ENCODE assay signal across 1 cellular context in genomic region chr10:4981722-4982471, GRCh38.
TF ChIP-seq lines count a peak whose summit lies in the region.

No MANE protein-coding gene starts in this region.

TF ChIP-seq in HepG2, 621 proteins besides CTCF, POLR2A, EP300 and RAD21 (continued from another document and continues in another):
- no peak for TF ChIP-seq ZNF18 (CRISPR knock-in tag; IDR thresholded peaks at IDR 0.05; ENCODE audit: insufficient replicate concordance)
- no peak for TF ChIP-seq CCAR2 (optimal IDR thresholded peaks at IDR 0.05; ENCODE audit: low read depth, low read length)
- peak; percentile 56; the same call in 1 of the 2 replicates for TF ChIP-seq ZGPAT (CRISPR knock-in tag; IDR thresholded peaks at IDR 0.05)
- peak; percentile 87 for TF ChIP-seq ZNF142 (CRISPR knock-in tag; IDR thresholded peaks at IDR 0.05)
- no peak for TF ChIP-seq E2F5 (CRISPR knock-in tag; conservative IDR thresholded peaks at IDR 0.05)
- peak; percentile 27 for TF ChIP-seq SRSF1 (optimal IDR thresholded peaks at IDR 0.05; ENCODE audit: low read depth, low read length)
- TF ChIP-seq ZKSCAN8 (CRISPR knock-in tag; IDR thresholded peaks at IDR 0.05; ENCODE audit: borderline replicate concordance): no peak
- TF ChIP-seq ZNF75D (CRISPR knock-in tag; IDR thresholded peaks at IDR 0.05; ENCODE audit: borderline replicate concordance): no peak
- peak; percentile 37; the same call in 1 of the 2 replicates for TF ChIP-seq MYC (CRISPR knock-in tag; IDR thresholded peaks at IDR 0.05; ENCODE audit: borderline replicate concordance)
- TF ChIP-seq ETV5 (CRISPR knock-in tag; IDR thresholded peaks at IDR 0.05; ENCODE audit: borderline replicate concordance): no peak
- TF ChIP-seq MNT (IDR thresholded peaks at IDR 0.05): no peak
- no peak for TF ChIP-seq ZNF543 (CRISPR knock-in tag; IDR thresholded peaks at IDR 0.05)
- peak; percentile 87 for TF ChIP-seq HOXA5 (CRISPR knock-in tag; IDR thresholded peaks at IDR 0.05)
- TF ChIP-seq ZNF780A (CRISPR knock-in tag; IDR thresholded peaks at IDR 0.05): no peak
- no peak; the same call in 1 of the 2 replicates for TF ChIP-seq ZNF703 (CRISPR knock-in tag; IDR thresholded peaks at IDR 0.05; ENCODE audit: borderline replicate concordance)
- no peak for TF ChIP-seq ZNF484 (CRISPR knock-in tag; IDR thresholded peaks at IDR 0.05; ENCODE audit: borderline replicate concordance, low read depth)
- 0 out of 2 replicates have a peak, but pooled peaks have one; percentile 37 for TF ChIP-seq ZFP37 (CRISPR knock-in tag; IDR thresholded peaks at IDR 0.05; ENCODE audit: borderline replicate concordance)
- no peak for TF ChIP-seq ZNF180 (CRISPR knock-in tag; IDR thresholded peaks at IDR 0.05; ENCODE audit: borderline replicate concordance, low read depth)
- TF ChIP-seq E2F2 (CRISPR knock-in tag; IDR thresholded peaks at IDR 0.05; ENCODE audit: borderline replicate concordance): 0 out of 2 replicates have a peak, but pooled peaks have one; percentile 42
- TF ChIP-seq NR3C1 (CRISPR knock-in tag; IDR thresholded peaks at IDR 0.05): no peak
- no peak for TF ChIP-seq ZUFSP (CRISPR knock-in tag; IDR thresholded peaks at IDR 0.05; ENCODE audit: borderline replicate concordance)
- TF ChIP-seq ATF3 (CRISPR knock-in tag; IDR thresholded peaks at IDR 0.05): no peak
- TF ChIP-seq RCOR2 (CRISPR knock-in tag; IDR thresholded peaks at IDR 0.05): no peak
- no peak for TF ChIP-seq ZNF234 (CRISPR knock-in tag; conservative IDR thresholded peaks at IDR 0.05)
- TF ChIP-seq ZNF230 (CRISPR knock-in tag; IDR thresholded peaks at IDR 0.05): 0 out of 2 replicates have a peak, but pooled peaks have one; percentile 28
- peak; percentile 91; the same call in 1 of the 2 replicates for TF ChIP-seq ZNF878 (CRISPR knock-in tag; IDR thresholded peaks at IDR 0.05)
- TF ChIP-seq ZNF124 (CRISPR knock-in tag; IDR thresholded peaks at IDR 0.05): no peak
- TF ChIP-seq TEF (CRISPR knock-in tag; IDR thresholded peaks at IDR 0.05): no peak; the same call in 1 of the 2 replicates
- no peak for TF ChIP-seq ZNF383 (CRISPR knock-in tag; IDR thresholded peaks at IDR 0.05; ENCODE audit: borderline replicate concordance)
- TF ChIP-seq SOX5 (CRISPR knock-in tag; IDR thresholded peaks at IDR 0.05; ENCODE audit: borderline replicate concordance): peak; percentile 38; the same call in 1 of the 2 replicates
- no peak for TF ChIP-seq NFE2 (CRISPR knock-in tag; IDR thresholded peaks at IDR 0.05)
- TF ChIP-seq ZNF496 (CRISPR knock-in tag; IDR thresholded peaks at IDR 0.05; ENCODE audit: insufficient replicate concordance): no peak
- TF ChIP-seq E2F1 (CRISPR knock-in tag; IDR thresholded peaks at IDR 0.05): peak; percentile 49; the same call in 1 of the 2 replicates
- TF ChIP-seq ZKSCAN5 (CRISPR knock-in tag; IDR thresholded peaks at IDR 0.05): no peak
- TF ChIP-seq LRRFIP1 (CRISPR knock-in tag; conservative IDR thresholded peaks at IDR 0.05): no peak
- TF ChIP-seq ZSCAN25 (CRISPR knock-in tag; IDR thresholded peaks at IDR 0.05): no peak
- no peak; the same call in 1 of the 2 replicates for TF ChIP-seq NCOR1 (IDR thresholded peaks at IDR 0.05; ENCODE audit: borderline replicate concordance, low read length)
- no peak for TF ChIP-seq FLYWCH1 (CRISPR knock-in tag; IDR thresholded peaks at IDR 0.05)
- TF ChIP-seq PREB (CRISPR knock-in tag; IDR thresholded peaks at IDR 0.05): no peak
